11 cellular contexts compared by ENCODE assay signal in the genomic region with DNA sequence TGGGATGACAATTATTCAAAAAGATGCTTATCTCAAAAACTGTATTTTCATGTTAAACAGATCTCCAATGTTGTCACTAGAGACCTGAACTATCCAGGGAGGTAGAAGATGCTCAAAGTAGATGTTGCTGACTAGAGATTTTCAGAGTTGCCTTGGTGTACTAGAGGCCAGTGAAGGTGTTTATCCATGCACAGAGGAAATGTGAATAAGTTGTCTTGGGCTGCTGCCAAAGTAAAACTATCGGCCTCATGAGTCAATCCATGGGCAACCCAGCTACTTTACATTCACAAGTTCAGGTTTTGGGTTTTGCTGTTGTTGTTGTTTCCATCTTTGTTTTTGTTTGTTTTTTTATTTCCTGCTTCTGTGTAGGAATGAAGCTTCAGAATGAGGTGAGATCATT.
A peak's percentile ranks its signal among the peaks of the same experiment; 100 is the strongest.
DNase-seq lines count a peak whose midpoint lies in the region; ATAC-seq and TF ChIP-seq lines count a peak whose summit lies in the region.
"Had no signal": no experiment of that assay in that cellular context is flagged by ENCODE, and none has a peak within 500 bp of the region (broad histone marks: within the 10 kb centered on the region; RNA-seq: fewer than 3 reads in every experiment).

No MANE protein-coding gene starts in this region.

- H3K27ac Mint-ChIP-seq in activated naive CD8-positive, alpha-beta T cell treated with anti-CD3 and anti-CD28 coated beads, Interleukin-2, amount 10 ng/mL, durations not matched to agents 7 days and 5 days = peak overlapping the region; percentile 59
- no peak overlapping the region for H3K27ac Mint-ChIP-seq in activated naive CD8-positive, alpha-beta T cell treated with anti-CD3 and anti-CD28 coated beads, Interleukin-2, amount 50 U/mL, for 24 hours
- H3K27ac Mint-ChIP-seq in type B pancreatic cell = peak overlapping the region; percentile 93
- H3K27ac Mint-ChIP-seq in stimulated activated memory B cell treated with anti-CD40 and anti-IgM and Interleukin-4, amounts not matched to agents 10 μg/mL and 1 μg/mL and 100 μg/mL, for 72 hours = no peak overlapping the region
- H3K27ac Mint-ChIP-seq: activated CD4-positive, alpha-beta memory T cell treated with anti-CD3 and anti-CD28 coated beads for 36 hours had no signal

- no peaks in the 10 kb centered on the region for H3K36me3 Mint-ChIP-seq in activated naive CD8-positive, alpha-beta T cell treated with anti-CD3 and anti-CD28 coated beads, Interleukin-2, amount 10 ng/mL, durations not matched to agents 7 days and 5 days
- H3K36me3 Mint-ChIP-seq in activated naive CD8-positive, alpha-beta T cell treated with anti-CD3 and anti-CD28 coated beads, Interleukin-2, amount 50 U/mL, for 24 hours (ENCODE audit: low read depth) = no peaks in the 10 kb centered on the region
- H3K36me3 Mint-ChIP-seq in type B pancreatic cell = peaks cover 6% of the 10 kb centered on the region
- no peaks in the 10 kb centered on the region for H3K36me3 Mint-ChIP-seq in stimulated activated memory B cell treated with anti-CD40 and anti-IgM and Interleukin-4, amounts not matched to agents 10 μg/mL and 1 μg/mL and 100 μg/mL, for 72 hours
- H3K36me3 Mint-ChIP-seq: activated CD4-positive, alpha-beta memory T cell treated with anti-CD3 and anti-CD28 coated beads for 36 hours had no signal

- H3K4me3 Mint-ChIP-seq in activated naive CD8-positive, alpha-beta T cell treated with anti-CD3 and anti-CD28 coated beads, Interleukin-2, amount 10 ng/mL, durations not matched to agents 7 days and 5 days = no peak overlapping the region
- no peak overlapping the region for H3K4me3 Mint-ChIP-seq in activated naive CD8-positive, alpha-beta T cell treated with anti-CD3 and anti-CD28 coated beads, Interleukin-2, amount 50 U/mL, for 24 hours
- peak overlapping the region; percentile 38 for H3K4me3 Mint-ChIP-seq in type B pancreatic cell
- H3K4me3 Mint-ChIP-seq in stimulated activated memory B cell treated with anti-CD40 and anti-IgM and Interleukin-4, amounts not matched to agents 10 μg/mL and 1 μg/mL and 100 μg/mL, for 72 hours = no peak overlapping the region
- H3K4me3 Mint-ChIP-seq: activated CD4-positive, alpha-beta memory T cell treated with anti-CD3 and anti-CD28 coated beads for 36 hours had no signal

- WGBS in thyroid gland, 2 donors = 16 to 26% methylated on average over 1 of the region's 1 CpG

- H3K36me3 ChIP-seq in thyroid gland = no peaks in the 10 kb centered on the region
- H3K36me3 ChIP-seq: BLaER1 treated with 17β-estradiol and CSF1 and Interleukin-3, amounts not matched to agents 10 nM and 100 nM had no signal

- no peaks in the 10 kb centered on the region for H3K9me3 ChIP-seq in thyroid gland

- no peaks in the 10 kb centered on the region for H3K9me3 Mint-ChIP-seq in activated naive CD8-positive, alpha-beta T cell treated with anti-CD3 and anti-CD28 coated beads, Interleukin-2, amount 10 ng/mL, durations not matched to agents 7 days and 5 days
- H3K9me3 Mint-ChIP-seq in activated naive CD8-positive, alpha-beta T cell treated with anti-CD3 and anti-CD28 coated beads, Interleukin-2, amount 50 U/mL, for 24 hours = no peaks in the 10 kb centered on the region
- peaks cover 24% of the 10 kb centered on the region for H3K9me3 Mint-ChIP-seq in type B pancreatic cell
- no peaks in the 10 kb centered on the region for H3K9me3 Mint-ChIP-seq in stimulated activated memory B cell treated with anti-CD40 and anti-IgM and Interleukin-4, amounts not matched to agents 10 μg/mL and 1 μg/mL and 100 μg/mL, for 72 hours
- H3K9me3 Mint-ChIP-seq: activated CD4-positive, alpha-beta memory T cell treated with anti-CD3 and anti-CD28 coated beads for 36 hours had no signal

- intact Hi-C loops in thyroid gland (cut with DNase I) = no loop called here

- TF ChIP-seq POLR2A in erythroblast (IDR thresholded peaks at IDR 0.05; ENCODE audit: low read length) (no peak), thyroid gland (IDR thresholded peaks at IDR 0.05) (no peak)

- TF ChIP-seq CTCF in RWPE1 (conservative IDR thresholded peaks at IDR 0.05; ENCODE audit: low read depth) (no peak), type B pancreatic cell (conservative IDR thresholded peaks at IDR 0.05) (no peak), thyroid gland (IDR thresholded peaks at IDR 0.05) (no peak)

- H3K27me3 ChIP-seq in thyroid gland = no peaks in the 10 kb centered on the region
- H3K27me3 ChIP-seq: BLaER1 treated with 17β-estradiol and CSF1 and Interleukin-3, amounts not matched to agents 10 nM and 100 nM had no signal

- peaks cover 7% of the 10 kb centered on the region for H3K4me1 Mint-ChIP-seq in activated naive CD8-positive, alpha-beta T cell treated with anti-CD3 and anti-CD28 coated beads, Interleukin-2, amount 10 ng/mL, durations not matched to agents 7 days and 5 days
- no peaks in the 10 kb centered on the region for H3K4me1 Mint-ChIP-seq in activated naive CD8-positive, alpha-beta T cell treated with anti-CD3 and anti-CD28 coated beads, Interleukin-2, amount 50 U/mL, for 24 hours
- peaks cover 48% of the 10 kb centered on the region for H3K4me1 Mint-ChIP-seq in type B pancreatic cell (ENCODE audit: unreplicated experiment)
- no peaks in the 10 kb centered on the region for H3K4me1 Mint-ChIP-seq in stimulated activated memory B cell treated with anti-CD40 and anti-IgM and Interleukin-4, amounts not matched to agents 10 μg/mL and 1 μg/mL and 100 μg/mL, for 72 hours

- ATAC-seq in activated naive CD8-positive, alpha-beta T cell treated with anti-CD3 and anti-CD28 coated beads, Interleukin-2, amount 10 ng/mL, durations not matched to agents 7 days and 5 days (ENCODE audit: low read depth) = no peak
- ATAC-seq in activated naive CD8-positive, alpha-beta T cell treated with anti-CD3 and anti-CD28 coated beads, Interleukin-2, amount 50 U/mL, for 24 hours = no peak
- no peak for ATAC-seq in stimulated activated memory B cell treated with anti-CD40 and anti-IgM and Interleukin-4, amounts not matched to agents 10 μg/mL and 1 μg/mL and 100 μg/mL, for 72 hours
- ATAC-seq in GM21528 (IDR thresholded peaks at IDR 0.05; ENCODE audit: low FRiP score, unreplicated experiment) = no peak

- no peak for DNase-seq in activated naive CD8-positive, alpha-beta T cell treated with anti-CD3 and anti-CD28 coated beads, Interleukin-2, amount 10 ng/mL, durations not matched to agents 7 days and 5 days
- no peak for DNase-seq in activated naive CD8-positive, alpha-beta T cell treated with anti-CD3 and anti-CD28 coated beads, Interleukin-2, amount 50 U/mL, for 24 hours
- DNase-seq in RWPE1 (ENCODE audit: low spot score) = peak; percentile 86
- DNase-seq in erythroblast (lab: John Stamatoyannopoulos, UW) = peak; percentile 30 to 47
- no peak for DNase-seq in type B pancreatic cell (ENCODE audit: extremely low spot score, unreplicated experiment)
- no peak for DNase-seq in thyroid gland
- DNase-seq: activated CD4-positive, alpha-beta memory T cell treated with anti-CD3 and anti-CD28 coated beads for 36 hours; NCI-H1092 treated with DMSO at 0.1 percent for 48 hours had no signal

- H3K27ac ChIP-seq in RWPE1 (peak overlapping the region; percentile 54; the same call in 1 of the 2 replicates), thyroid gland (no peak overlapping the region)
- H3K27ac ChIP-seq: BLaER1 treated with 17β-estradiol and CSF1 and Interleukin-3, amounts not matched to agents 10 nM and 100 nM had no signal

- H3K4me3 ChIP-seq in thyroid gland (replicated peaks in 1 of 3) = no peak overlapping the region
- H3K4me3 ChIP-seq: BLaER1 treated with 17β-estradiol and CSF1 and Interleukin-3, amounts not matched to agents 10 nM and 100 nM had no signal

- POLR2A ChIA-PET in activated naive CD8-positive, alpha-beta T cell treated with anti-CD3 and anti-CD28 coated beads, Interleukin-2, amount 10 ng/mL, durations not matched to agents 7 days and 5 days (lab: Charles Lee) = no interaction called here
- POLR2A ChIA-PET in RWPE1 (lab: Yijun Ruan, JAX; ENCODE audit: low non-redundant PET) = no interaction called here

- peaks cover 4 to 5% of the 10 kb centered on the region in 2 donors for H3K4me1 ChIP-seq in thyroid gland

- CTCF ChIA-PET in RWPE1 (lab: Yijun Ruan, JAX) = interaction anchor here (0.8 to 1.0 kb wide), 3 partner anchors 28 to 66 kb away, joined by 6 to 7 read pairs (median 7); no protein-coding TSS in a partner anchor

- H3K27me3 Mint-ChIP-seq in activated naive CD8-positive, alpha-beta T cell treated with anti-CD3 and anti-CD28 coated beads, Interleukin-2, amount 10 ng/mL, durations not matched to agents 7 days and 5 days = peaks cover 6% of the 10 kb centered on the region
- H3K27me3 Mint-ChIP-seq in activated naive CD8-positive, alpha-beta T cell treated with anti-CD3 and anti-CD28 coated beads, Interleukin-2, amount 50 U/mL, for 24 hours = peaks cover 7% of the 10 kb centered on the region
- H3K27me3 Mint-ChIP-seq in type B pancreatic cell = peaks cover 2% of the 10 kb centered on the region
- no peaks in the 10 kb centered on the region for H3K27me3 Mint-ChIP-seq in stimulated activated memory B cell treated with anti-CD40 and anti-IgM and Interleukin-4, amounts not matched to agents 10 μg/mL and 1 μg/mL and 100 μg/mL, for 72 hours

Comparison
In these comparisons a context has a peak if more than half of its experiments do, and no peak if none do; other contexts are left out.
1. H3K27ac Mint-ChIP-seq: peak in activated naive CD8-positive, alpha-beta T cell treated with anti-CD3 and anti-CD28 coated beads, Interleukin-2, amount 10 ng/mL, durations not matched to agents 7 days and 5 days (single experiment) and type B pancreatic cell (single experiment); none in activated naive CD8-positive, alpha-beta T cell treated with anti-CD3 and anti-CD28 coated beads, Interleukin-2, amount 50 U/mL, for 24 hours (single experiment) and stimulated activated memory B cell treated with anti-CD40 and anti-IgM and Interleukin-4, amounts not matched to agents 10 μg/mL and 1 μg/mL and 100 μg/mL, for 72 hours (single experiment).
2. DNase-seq: peak in RWPE1 (single experiment) and erythroblast (2 of 2); none in activated naive CD8-positive, alpha-beta T cell treated with anti-CD3 and anti-CD28 coated beads, Interleukin-2, amount 10 ng/mL, durations not matched to agents 7 days and 5 days (single experiment), activated naive CD8-positive, alpha-beta T cell treated with anti-CD3 and anti-CD28 coated beads, Interleukin-2, amount 50 U/mL, for 24 hours (single experiment), type B pancreatic cell (single experiment) and thyroid gland (0 of 2).